Comparison of ENCODE assay signal across 19 cellular contexts in genomic region chr17:32155896-32156295, GRCh38. TPM values are rescaled to one million over a fixed set of nuclear protein-coding genes. Genes with fewer than 3 reads are reported as not detected.
DNase-seq lines count a peak whose midpoint lies in the region; ATAC-seq, FAIRE-seq and TF ChIP-seq lines count a peak whose summit lies in the region.
"Had no signal": no experiment of that assay in that cellular context is flagged by ENCODE, and none has a peak within 500 bp of the region (broad histone marks: within the 10 kb centered on the region; RNA-seq: fewer than 3 reads in every experiment).

No MANE protein-coding gene starts in this region.

- TF ChIP-seq POLR2A in A549 (IDR thresholded peaks at IDR 0.05; ENCODE audit: low read length) (no peak), GM12891 (IDR thresholded peaks at IDR 0.05; ENCODE audit: low read depth, low read length) (no peak)

- TF ChIP-seq CTCF in A549 (IDR thresholded peaks at IDR 0.05), result no peak
- TF ChIP-seq CTCF in VCaP (conservative IDR thresholded peaks at IDR 0.05), result no peak
- no peak for TF ChIP-seq CTCF in fibroblast of the aortic adventitia (IDR thresholded peaks at IDR 0.05; ENCODE audit: insufficient read depth, low read length)
- TF ChIP-seq CTCF in upper lobe of right lung (IDR thresholded peaks at IDR 0.05), result no peak

- peak; percentile 7 for FAIRE-seq in A549 (lab: Jason Lieb, UNC)
- FAIRE-seq in GM12891 (lab: Jason Lieb, UNC), result no peak
- FAIRE-seq: A204.1, GM12878, GM19239, H1, HepG2, HTR-8/SVneo had no signal

- no peak for DNase-seq in A549 (ENCODE audit: low read depth in 1 of 2, low spot score in 1 of 2)
- peak; percentile 66 for DNase-seq in fibroblast of the aortic adventitia (ENCODE audit: low read depth)
- no peak for DNase-seq in upper lobe of right lung
- DNase-seq in NCI-H2227 (lab: John Stamatoyannopoulos, UW; ENCODE audit: unreplicated experiment), result no peak
- no peak for DNase-seq in GM12891 (ENCODE audit: insufficient read length, low spot score)
- DNase-seq: CD8-positive, alpha-beta memory T cell; DMS 273 treated with DMSO at 0.1 percent for 48 hours; DMS79; HFFc6 had no signal

- CTCF ChIA-PET in A549 (lab: Yijun Ruan, JAX), result interaction anchor here (0.7 to 1.0 kb wide), 2 partner anchors 10 to 20 kb away, joined by 3 to 4 read pairs; no protein-coding TSS in a partner anchor

- no peak overlapping the region for H3K4me3 ChIP-seq in A549
- no peak overlapping the region for H3K4me3 ChIP-seq in fibroblast of the aortic adventitia (ENCODE audit: low read depth, low read length)
- no peak overlapping the region for H3K4me3 ChIP-seq in upper lobe of right lung
- H3K4me3 ChIP-seq: GM12878, HAP-1 had no signal

- intact Hi-C loops in upper lobe of right lung (cut with DNase I), result no loop called here

- no peak overlapping the region for H3K4me2 ChIP-seq in A549
- H3K4me2 ChIP-seq: KMS-11 had no signal

- H3K36me3 ChIP-seq in upper lobe of right lung, result peaks cover 41% of the 10 kb centered on the region

- WGBS in A549 (ENCODE audit: missing lambda C conversion rate), result 94% methylated on average over 3 of the region's 3 CpGs

- no peak for TF ChIP-seq RAD21 in A549 (conservative IDR thresholded peaks at IDR 0.05 in 1 of 2, IDR thresholded peaks at IDR 0.05 in 1 of 2)

- no peak for TF ChIP-seq EP300 in A549 (IDR thresholded peaks at IDR 0.05)

- POLR2A ChIA-PET in A549 (lab: Yijun Ruan, JAX), result interaction anchor here (0.6 kb wide), 1 partner anchor 195 kb away, joined by 4 read pairs; no protein-coding TSS in a partner anchor

- H3K27ac ChIP-seq in A549 (no peak overlapping the region), VCaP (peak overlapping the region; percentile 69), upper lobe of right lung (peak overlapping the region; percentile 1)
- H3K27ac ChIP-seq: KMS-11 had no signal

- H3K27me3 ChIP-seq in upper lobe of right lung, result no peaks in the 10 kb centered on the region

- peaks cover 10% of the 10 kb centered on the region for H3K4me1 ChIP-seq in A549
- H3K4me1 ChIP-seq in upper lobe of right lung, result no peaks in the 10 kb centered on the region

- ATAC-seq in A549 (no peak), upper lobe of right lung (no peak), GM18517 (IDR thresholded peaks at IDR 0.05; ENCODE audit: unreplicated experiment) (no peak)
- ATAC-seq: GM12878, HepG2 had no signal

- no peaks in the 10 kb centered on the region for H3K9me3 ChIP-seq in A549
- H3K9me3 ChIP-seq in upper lobe of right lung, result no peaks in the 10 kb centered on the region
- H3K9me3 ChIP-seq: HAP-1 had no signal

TF ChIP-seq in A549, 52 proteins besides CTCF, POLR2A, EP300 and RAD21:
- TF ChIP-seq HDAC2 (IDR thresholded peaks at IDR 0.05), result no peak
- TF ChIP-seq HOXA7 (CRISPR knock-in tag; IDR thresholded peaks at IDR 0.05), result no peak
- TF ChIP-seq SREBF2 (IDR thresholded peaks at IDR 0.05), result no peak
- TF ChIP-seq GATA3 (IDR thresholded peaks at IDR 0.05; ENCODE audit: borderline replicate concordance), result no peak
- no peak for TF ChIP-seq RFX5 (IDR thresholded peaks at IDR 0.05)
- TF ChIP-seq BHLHE40 (IDR thresholded peaks at IDR 0.05; ENCODE audit: low read depth, low read length), result no peak
- TF ChIP-seq ESRRA (IDR thresholded peaks at IDR 0.05; ENCODE audit: borderline replicate concordance, low read length), result no peak
- no peak for TF ChIP-seq HEYL (CRISPR knock-in tag; IDR thresholded peaks at IDR 0.05)
- no peak for TF ChIP-seq CEBPB (IDR thresholded peaks at IDR 0.05)
- no peak for TF ChIP-seq POLR2AphosphoS2 (conservative IDR thresholded peaks at IDR 0.05; ENCODE audit: low read length)
- TF ChIP-seq JUN (IDR thresholded peaks at IDR 0.05), result no peak
- TF ChIP-seq CHD4 (IDR thresholded peaks at IDR 0.05; ENCODE audit: borderline replicate concordance), result no peak
- no peak for TF ChIP-seq EHMT2 (IDR thresholded peaks at IDR 0.05; ENCODE audit: low read depth)
TF ChIP-seq in A549: peak in this region for 0.

TF ChIP-seq in GM12891, 5 proteins besides CTCF, POLR2A, EP300 and RAD21:
- TF ChIP-seq POU2F2 (IDR thresholded peaks at IDR 0.05; ENCODE audit: low read depth, low read length), result no peak
- TF ChIP-seq SPI1 (IDR thresholded peaks at IDR 0.05; ENCODE audit: low read depth, low read length), result no peak
- TF ChIP-seq TAF1 (IDR thresholded peaks at IDR 0.05; ENCODE audit: low read depth, low read length), result no peak
- no peak for TF ChIP-seq PAX5 (IDR thresholded peaks at IDR 0.05; ENCODE audit: insufficient read depth, low read length, severe bottlenecking)
- no peak for TF ChIP-seq POLR2AphosphoS5 (IDR thresholded peaks at IDR 0.05; ENCODE audit: low read depth, low read length)

RNA-seq across cellular contexts. Expression of gene RHOT1, which starts 13.6 kb away (rescaled TPM):
- polyA plus RNA-seq in A549 (2011; rRNA removed) (83.2 and 109 TPM in 2 replicates), A549 (2017; fragmentation: RNase III; extraction: RNeasy Plus Mini Kit Qiagen cat#74134 plus additional on column Dnase treatment) (25.8 to 27.6 TPM (median 26.6 TPM) in 3 replicates)
- 24.0 and 26.8 TPM in 2 replicates for polyA plus RNA-seq in A549 (2012; cell fraction: cytosol; rRNA removed)
- 9.2 and 13.4 TPM in 2 replicates for polyA plus RNA-seq in A549 (2012; cell fraction: nucleus; rRNA removed)
- 30.4 and 39.2 TPM in 2 replicates for polyA minus RNA-seq in A549 (2011; rRNA and poly(A)+ RNA removed)
- total RNA-seq in fibroblast of the aortic adventitia (ENCODE audit: low replicate concordance) (21.0 and 50.5 TPM in 2 replicates), upper lobe of right lung (46.6 TPM)
- polyA plus RNA-seq in GM12891 (2012; ENCODE audit: low read depth, missing spikeins), result 11.7 TPM

Comparison
In these comparisons a context has a peak if more than half of its experiments do, and no peak if none do; other contexts are left out.
1. H3K27ac ChIP-seq: peak in VCaP (single experiment) and upper lobe of right lung (single experiment); none in A549 (0 of 2).